10 cellular contexts compared by ENCODE assay signal in genomic region chr4:123554819-123555499, GRCh38.
DNase-seq lines count a peak whose midpoint lies in the region; ATAC-seq and TF ChIP-seq lines count a peak whose summit lies in the region.
"Had no signal": no experiment of that assay in that cellular context is flagged by ENCODE, and none has a peak within 500 bp of the region (broad histone marks: within the 10 kb centered on the region; RNA-seq: fewer than 3 reads in every experiment).

No MANE protein-coding gene starts in this region.

- no peaks in the 10 kb centered on the region for H3K9me3 ChIP-seq in lower lobe of right lung

- H3K9me3 Mint-ChIP-seq in chondrocyte (ENCODE audit: low read depth), result no peaks in the 10 kb centered on the region
- peaks cover 0 to 4% of the 10 kb centered on the region in 2 donors for H3K9me3 Mint-ChIP-seq in stimulated activated naive B cell treated with anti-CD40 and anti-IgM and Interleukin-4, amounts not matched to agents 10 μg/mL and 1 μg/mL and 100 μg/mL, for 72 hours

- peaks cover 3% of the 10 kb centered on the region for H3K36me3 Mint-ChIP-seq in chondrocyte (ENCODE audit: low read depth)
- H3K36me3 Mint-ChIP-seq in stimulated activated naive B cell treated with anti-CD40 and anti-IgM and Interleukin-4, amounts not matched to agents 10 μg/mL and 1 μg/mL and 100 μg/mL, for 72 hours, result no peaks in the 10 kb centered on the region

- peak; percentile 62 to 69 for ATAC-seq in lower lobe of right lung
- ATAC-seq in stimulated activated naive B cell treated with anti-CD40 and anti-IgM and Interleukin-4, amounts not matched to agents 10 μg/mL and 1 μg/mL and 100 μg/mL, for 72 hours (replicated peaks), result peak; percentile 31 to 33
- no peak for ATAC-seq in HG03457 (IDR thresholded peaks at IDR 0.05; ENCODE audit: unreplicated experiment)

- H3K4me1 Mint-ChIP-seq in chondrocyte (ENCODE audit: low read depth), result peaks cover 49% of the 10 kb centered on the region
- H3K4me1 Mint-ChIP-seq in stimulated activated naive B cell treated with anti-CD40 and anti-IgM and Interleukin-4, amounts not matched to agents 10 μg/mL and 1 μg/mL and 100 μg/mL, for 72 hours, result peaks cover 13 to 27% of the 10 kb centered on the region in 2 donors

- peak overlapping the region; percentile 92 for H3K27ac Mint-ChIP-seq in chondrocyte (ENCODE audit: unreplicated experiment)
- no peak overlapping the region for H3K27ac Mint-ChIP-seq in stimulated activated naive B cell treated with anti-CD40 and anti-IgM and Interleukin-4, amounts not matched to agents 10 μg/mL and 1 μg/mL and 100 μg/mL, for 72 hours
- H3K27ac Mint-ChIP-seq: activated naive CD8-positive, alpha-beta T cell treated with anti-CD3 and anti-CD28 coated beads, Interleukin-2, amount 10 ng/mL, durations not matched to agents 7 days and 5 days had no signal

- H3K27me3 Mint-ChIP-seq in chondrocyte (ENCODE audit: low read depth), result peaks cover 2% of the 10 kb centered on the region
- H3K27me3 Mint-ChIP-seq in stimulated activated naive B cell treated with anti-CD40 and anti-IgM and Interleukin-4, amounts not matched to agents 10 μg/mL and 1 μg/mL and 100 μg/mL, for 72 hours, result peaks cover 0 to 14% of the 10 kb centered on the region in 2 donors

- H3K4me1 ChIP-seq in lower lobe of right lung, result peaks cover 30% of the 10 kb centered on the region

- H3K4me3 ChIP-seq in lower lobe of right lung, result no peak overlapping the region

- peak overlapping the region; percentile 29 for H3K4me3 Mint-ChIP-seq in chondrocyte (ENCODE audit: unreplicated experiment)
- no peak overlapping the region for H3K4me3 Mint-ChIP-seq in stimulated activated naive B cell treated with anti-CD40 and anti-IgM and Interleukin-4, amounts not matched to agents 10 μg/mL and 1 μg/mL and 100 μg/mL, for 72 hours
- H3K4me3 Mint-ChIP-seq: activated naive CD8-positive, alpha-beta T cell treated with anti-CD3 and anti-CD28 coated beads, Interleukin-2, amount 10 ng/mL, durations not matched to agents 7 days and 5 days had no signal

- H3K27me3 ChIP-seq in lower lobe of right lung (ENCODE audit: low read depth), result no peaks in the 10 kb centered on the region

- no peak for TF ChIP-seq CTCF in chondrocyte (IDR thresholded peaks at IDR 0.05)
- no peak for TF ChIP-seq CTCF in lower lobe of right lung (IDR thresholded peaks at IDR 0.05)

- DNase-seq in LoVo (ENCODE audit: low spot score) (peak; percentile 34), chondrocyte (ENCODE audit: low spot score) (no peak), lower lobe of right lung (no peak), NCI-H446 treated with DMSO at 0.1 percent for 48 hours (lab: John Stamatoyannopoulos, UW) (no peak), NCI-H82 treated with DMSO at 0.1 percent for 48 hours (lab: John Stamatoyannopoulos, UW; ENCODE audit: unreplicated experiment) (no peak)
- no peak for DNase-seq in stimulated activated naive B cell treated with anti-CD40 and anti-IgM and Interleukin-4, amounts not matched to agents 10 μg/mL and 1 μg/mL and 100 μg/mL, for 72 hours
- DNase-seq in stimulated activated CD4-positive, alpha-beta T cell treated with anti-CD3 and anti-CD28 coated beads, Interleukin-2, amount 100 ng/mL, for 24 hours, result no peak
- DNase-seq: activated naive CD8-positive, alpha-beta T cell treated with anti-CD3 and anti-CD28 coated beads, Interleukin-2, amount 10 ng/mL, durations not matched to agents 7 days and 5 days; NCI-H187 had no signal

- peak overlapping the region; percentile 78 for H3K27ac ChIP-seq in lower lobe of right lung

- intact Hi-C loops in lower lobe of right lung (cut with DNase I), result no loop called here

- H3K36me3 ChIP-seq in lower lobe of right lung, result no peaks in the 10 kb centered on the region
